In the genomic region with DNA sequence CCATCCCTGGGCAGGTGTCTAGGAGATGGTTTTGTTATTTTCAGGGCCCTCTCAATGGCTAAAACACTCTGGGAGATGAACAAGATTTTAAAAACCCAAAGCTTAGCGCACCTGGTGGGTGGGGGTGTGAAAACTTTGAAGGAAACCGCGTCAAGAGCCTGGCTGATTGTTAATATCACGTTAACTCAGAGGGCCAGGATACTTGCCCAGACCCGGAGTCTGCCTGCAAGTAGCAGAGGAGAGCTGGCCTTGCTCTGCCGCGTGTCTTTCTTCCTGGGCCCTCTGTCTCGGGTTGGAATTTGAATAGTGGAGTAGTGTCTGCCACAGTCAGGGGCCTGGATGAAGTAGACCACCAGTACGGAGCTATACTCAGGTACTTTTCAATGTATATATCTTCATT, we compare ENCODE assay signal across 11 cellular contexts. TPM values are rescaled to one million over a fixed set of nuclear protein-coding genes. Genes with fewer than 3 reads are reported as not detected.
DNase-seq lines count a peak whose midpoint lies in the region; ATAC-seq, FAIRE-seq and TF ChIP-seq lines count a peak whose summit lies in the region.
"Had no signal": no experiment of that assay in that cellular context is flagged by ENCODE, and none has a peak within 500 bp of the region (broad histone marks: within the 10 kb centered on the region; RNA-seq: fewer than 3 reads in every experiment).

No MANE protein-coding gene starts in this region.

- ATAC-seq in CD4-positive, alpha-beta T cell (ENCODE audit: poor library complexity), result no peak
- ATAC-seq in IMR-90 (ENCODE audit: low read depth) (no peak), HG03432 (IDR thresholded peaks at IDR 0.05; ENCODE audit: unreplicated experiment) (no peak)
- ATAC-seq in naive thymus-derived CD4-positive, alpha-beta T cell, result no peak

- peaks cover 17% of the 10 kb centered on the region for H3K36me3 Mint-ChIP-seq in CD4-positive, alpha-beta T cell (ENCODE audit: low read depth)
- H3K36me3 Mint-ChIP-seq in astrocyte (ENCODE audit: low read depth, unreplicated experiment), result peaks cover 4% of the 10 kb centered on the region
- peaks cover 2 to 25% (median 9%) of the 10 kb centered on the region in 5 donors for H3K36me3 Mint-ChIP-seq in naive thymus-derived CD4-positive, alpha-beta T cell

- no peak for TF ChIP-seq POLR2A in IMR-90 (IDR thresholded peaks at IDR 0.05; ENCODE audit: low read depth, low read length)

- peaks cover 5% of the 10 kb centered on the region; the same call in 1 of the 2 replicates for H3K36me3 ChIP-seq in IMR-90 (ENCODE audit: control insufficient read depth, insufficient read depth, low read length)
- H3K36me3 ChIP-seq in astrocyte (ENCODE audit: insufficient read depth, low read length), result no peaks in the 10 kb centered on the region
- H3K36me3 ChIP-seq in naive thymus-derived CD4-positive, alpha-beta T cell (ENCODE audit: control insufficient read depth in 2 of 3, insufficient read depth in 3 of 3, low read length in 3 of 3), result peaks cover 0 to 17% (median 0%) of the 10 kb centered on the region in 3 experiments

- peak overlapping the region; percentile 93 for H3K4me3 Mint-ChIP-seq in CD4-positive, alpha-beta T cell
- peak overlapping the region; percentile 83 for H3K4me3 Mint-ChIP-seq in astrocyte (ENCODE audit: unreplicated experiment)
- peak overlapping the region in 9 of 10 donors; percentile 74 to 90 (median 88) for H3K4me3 Mint-ChIP-seq in naive thymus-derived CD4-positive, alpha-beta T cell

- H3K14ac ChIP-seq in IMR-90 (replicated peaks; ENCODE audit: low read depth, low read length), result no peak overlapping the region

- no peaks in the 10 kb centered on the region for H3K9me3 Mint-ChIP-seq in CD4-positive, alpha-beta T cell
- no peaks in the 10 kb centered on the region for H3K9me3 Mint-ChIP-seq in astrocyte (ENCODE audit: unreplicated experiment)
- no peaks in the 10 kb centered on the region for H3K9me3 Mint-ChIP-seq in naive thymus-derived CD4-positive, alpha-beta T cell

- dilution Hi-C loops in IMR-90 (cut with HindIII; ENCODE audit: low sequenced_read_pairs, unreplicated experiment), result no loop called here

- no peak for DNase-seq in CD4-positive, alpha-beta T cell
- DNase-seq in IMR-90 (no peak), astrocyte (ENCODE audit: low read depth) (no peak), GM03348 (ENCODE audit: low spot score) (no peak), cerebellar cortex (ENCODE audit: low spot score) (no peak)
- DNase-seq in naive thymus-derived CD4-positive, alpha-beta T cell, result no peak
- no peak for DNase-seq in stimulated activated CD4-positive, alpha-beta T cell treated with anti-CD3 and anti-CD28 coated beads, Interleukin-2, amount 100 ng/mL, for 48 hours
- DNase-seq: T1000, tibial artery had no signal

- H3K9ac ChIP-seq in IMR-90 (ENCODE audit: low read depth, low read length) (no peak overlapping the region), astrocyte (ENCODE audit: low read length) (no peak overlapping the region)

- H3K4me1 ChIP-seq in IMR-90 (ENCODE audit: control insufficient read depth, insufficient read depth, low read length) (peaks cover 4% of the 10 kb centered on the region; the same call in 1 of the 2 replicates), astrocyte (ENCODE audit: insufficient read depth, low read length) (peaks cover 9% of the 10 kb centered on the region)
- peaks cover 11 to 13% of the 10 kb centered on the region in 2 donors for H3K4me1 ChIP-seq in naive thymus-derived CD4-positive, alpha-beta T cell (ENCODE audit: control insufficient read depth in 2 of 2, insufficient read depth in 2 of 2, low read length in 2 of 2)

- FAIRE-seq in astrocyte (lab: Jason Lieb, UNC), result no peak
- FAIRE-seq: bronchial epithelial cell had no signal

- CTCF ChIA-PET in CD4-positive, alpha-beta T cell (lab: Charles Lee), result no interaction called here
- CTCF ChIA-PET in IMR-90 (lab: Yijun Ruan, JAX), result no interaction called here
- CTCF ChIA-PET in naive thymus-derived CD4-positive, alpha-beta T cell (lab: Charles Lee), result no interaction called here

- no peak overlapping the region for H3K23ac ChIP-seq in IMR-90 (ENCODE audit: low read depth, low read length)

- H3K56ac ChIP-seq in IMR-90 (ENCODE audit: extremely low read depth, insufficient read depth, low read length), result no peak overlapping the region

- peak overlapping the region; percentile 90 for H3K27ac Mint-ChIP-seq in CD4-positive, alpha-beta T cell
- H3K27ac Mint-ChIP-seq in astrocyte (ENCODE audit: unreplicated experiment), result no peak overlapping the region
- peak overlapping the region in 7 of 9 donors; percentile 10 to 91 (median 81) for H3K27ac Mint-ChIP-seq in naive thymus-derived CD4-positive, alpha-beta T cell

- no peak for TF ChIP-seq RAD21 in IMR-90 (IDR thresholded peaks at IDR 0.05; ENCODE audit: low read length)

- no peak overlapping the region for H2BK5ac ChIP-seq in IMR-90 (ENCODE audit: low read depth, low read length, poor library complexity, severe bottlenecking)

- peaks cover 22% of the 10 kb centered on the region for H3K4me1 Mint-ChIP-seq in CD4-positive, alpha-beta T cell (ENCODE audit: low read depth)
- H3K4me1 Mint-ChIP-seq in astrocyte (ENCODE audit: low read depth, unreplicated experiment), result peaks cover 2% of the 10 kb centered on the region
- peaks cover 8 to 34% (median 28%) of the 10 kb centered on the region in 7 donors for H3K4me1 Mint-ChIP-seq in naive thymus-derived CD4-positive, alpha-beta T cell

- H3K18ac ChIP-seq in IMR-90 (ENCODE audit: low read depth, low read length), result no peak overlapping the region

- no peak overlapping the region for H3K4ac ChIP-seq in IMR-90 (ENCODE audit: low read depth, low read length)

- H2AFZ ChIP-seq in IMR-90 (replicated peaks; ENCODE audit: low read length, poor library complexity), result no peak overlapping the region
- no peak overlapping the region for H2AFZ ChIP-seq in astrocyte (ENCODE audit: low read depth, low read length)

- 96% methylated on average over 5 of the region's 9 CpGs; no CpG with 5 or more reads in 1 of the 2 experiments for WGBS in IMR-90 (ENCODE audit: extremely low coverage in 2 of 2, insufficient read length in 1 of 2), 2 experiments

- no peaks in the 10 kb centered on the region for H3K27me3 ChIP-seq in CD4-positive, alpha-beta T cell (ENCODE audit: control insufficient read depth, insufficient read depth, low read length)
- H3K27me3 ChIP-seq in IMR-90 (ENCODE audit: control insufficient read depth, insufficient read depth, low read length) (no peaks in the 10 kb centered on the region; the same call in 1 of the 2 replicates), astrocyte (ENCODE audit: insufficient read depth, low read length) (no peaks in the 10 kb centered on the region)
- no peaks in the 10 kb centered on the region for H3K27me3 ChIP-seq in naive thymus-derived CD4-positive, alpha-beta T cell (ENCODE audit: control insufficient read depth in 2 of 2, insufficient read depth in 2 of 2, low read length in 2 of 2)
- H3K27me3 ChIP-seq: tibial artery had no signal

- no peak overlapping the region for H2BK15ac ChIP-seq in IMR-90 (ENCODE audit: low read depth, low read length)

- 0 out of 2 replicates have a peak, but pooled peaks cover 4% of the 10 kb centered on the region for H3K9me1 ChIP-seq in IMR-90 (ENCODE audit: insufficient read depth, low read length)

- peak overlapping the region in 1 of 2 experiments; percentile 100; a peak in 1 of 4 replicates for H4K8ac ChIP-seq in IMR-90 (ENCODE audit: low read depth in 2 of 2, low read length in 2 of 2)

- H2BK20ac ChIP-seq in IMR-90 (ENCODE audit: low read depth, low read length), result no peak overlapping the region

- H4K91ac ChIP-seq in IMR-90 (ENCODE audit: insufficient read depth, low read depth, low read length), result no peak overlapping the region

- no peaks in the 10 kb centered on the region for H3K9me3 ChIP-seq in CD4-positive, alpha-beta T cell (ENCODE audit: control insufficient read depth, low read length)
- H3K9me3 ChIP-seq in IMR-90 (ENCODE audit: control insufficient read depth, insufficient read depth, low read length) (no peaks in the 10 kb centered on the region), astrocyte (ENCODE audit: insufficient read depth, low read depth, low read length) (no peaks in the 10 kb centered on the region)
- no peaks in the 10 kb centered on the region for H3K9me3 ChIP-seq in naive thymus-derived CD4-positive, alpha-beta T cell (ENCODE audit: control insufficient read depth in 2 of 3, low read length in 3 of 3)
- H3K9me3 ChIP-seq: tibial artery had no signal

- H2AK5ac ChIP-seq in IMR-90 (ENCODE audit: low read depth, low read length), result no peak overlapping the region

- H3K27ac ChIP-seq in CD4-positive, alpha-beta T cell (ENCODE audit: low read depth, low read length), result no peak overlapping the region
- H3K27ac ChIP-seq in IMR-90 (ENCODE audit: insufficient read depth, low read length), result no peak overlapping the region
- no peak overlapping the region for H3K27ac ChIP-seq in astrocyte (ENCODE audit: low read depth, low read length)
- H3K27ac ChIP-seq in naive thymus-derived CD4-positive, alpha-beta T cell (ENCODE audit: low read depth, low read length), result peak overlapping the region; percentile 82

- BruUV-seq in IMR-90 (replicated peaks; lab: Mats Ljungman, UMichigan), result TSS peak; percentile 37

- POLR2A ChIA-PET in CD4-positive, alpha-beta T cell (lab: Charles Lee), result interaction anchor here (3.3 kb wide), 1 partner anchor 642 kb away, joined by 26 read pairs; the partner anchor contains the start of gene C10orf143
- POLR2A ChIA-PET in IMR-90 (lab: Charles Lee; ENCODE audit: unreplicated experiment), result interaction anchor here (0.6 kb wide), 1 partner anchor 409 kb away, joined by 3 read pairs; no protein-coding TSS in a partner anchor
- POLR2A ChIA-PET in naive thymus-derived CD4-positive, alpha-beta T cell (lab: Charles Lee), result interaction anchor here (1.9 to 3.1 kb wide), 2 partner anchors 432 to 642 kb away, joined by 7 to 15 read pairs; partner anchors contain the start of gene C10orf143

- H3K27me3 Mint-ChIP-seq in CD4-positive, alpha-beta T cell, result no peaks in the 10 kb centered on the region
- H3K27me3 Mint-ChIP-seq in astrocyte (ENCODE audit: low read depth, unreplicated experiment), result peaks cover 13% of the 10 kb centered on the region
- H3K27me3 Mint-ChIP-seq in naive thymus-derived CD4-positive, alpha-beta T cell, result no peaks in the 10 kb centered on the region

- H2AK9ac ChIP-seq in IMR-90 (replicated peaks; ENCODE audit: low read depth, low read length, poor library complexity), result no peak overlapping the region

- in situ Hi-C loops in IMR-90 (cut with MboI; ENCODE audit: low sequenced_read_pairs), result no loop called here

- peaks cover 2 to 4% of the 10 kb centered on the region in 2 experiments for H3K79me1 ChIP-seq in IMR-90 (ENCODE audit: low read depth in 1 of 2, low read length in 2 of 2)

- TF ChIP-seq CTCF in CD4-positive, alpha-beta T cell (IDR thresholded peaks at IDR 0.05), result no peak
- TF ChIP-seq CTCF in IMR-90 (conservative IDR thresholded peaks at IDR 0.05; ENCODE audit: low read depth, low read length), result no peak
- TF ChIP-seq CTCF in astrocyte (IDR thresholded peaks at IDR 0.05; ENCODE audit: insufficient read depth, low read depth, low read length), result no peak

- no peaks in the 10 kb centered on the region for H3K79me2 ChIP-seq in astrocyte (ENCODE audit: insufficient read depth, low read length)

- intact Hi-C loops in CD4-positive, alpha-beta T cell (cut with DNase I, micrococcal nuclease), result loop anchor here in 1 of 2 experiments (10.0 kb wide), 5 partner anchors 433 to 1423 kb away; partner anchors contain the start of genes EBF3 and MKI67
- intact Hi-C loops in IMR-90 (cut with micrococcal nuclease), result loop anchor here (5.0 kb wide), 1 partner anchor 494 kb away; the partner anchor contains the start of gene EBF3
- intact Hi-C loops in naive thymus-derived CD4-positive, alpha-beta T cell (cut with micrococcal nuclease), result loop anchor here (5.0 to 10.0 kb wide), 4 partner anchors 436 to 1421 kb away; partner anchors contain the start of gene MKI67 (in 1 of the 2)

- H2BK120ac ChIP-seq in IMR-90 (ENCODE audit: low read depth, low read length), result no peak overlapping the region

- H4K5ac ChIP-seq in IMR-90 (ENCODE audit: low read depth, low read length), result no peak overlapping the region

- H3K4me2 ChIP-seq in IMR-90 (ENCODE audit: low read depth, low read length) (no peak overlapping the region), astrocyte (ENCODE audit: low read length) (no peak overlapping the region)

- H4K20me1 ChIP-seq in IMR-90 (ENCODE audit: insufficient read depth, low read length) (no peaks in the 10 kb centered on the region), astrocyte (ENCODE audit: insufficient read depth, low read length) (no peaks in the 10 kb centered on the region)

- H3K4me3 ChIP-seq in IMR-90 (ENCODE audit: insufficient read depth, low read depth, low read length), result no peak overlapping the region
- H3K4me3 ChIP-seq in astrocyte (ENCODE audit: insufficient read depth, low read depth, low read length), result no peak overlapping the region
- peak overlapping the region; percentile 74 for H3K4me3 ChIP-seq in naive thymus-derived CD4-positive, alpha-beta T cell (ENCODE audit: low read length)

RNA-seq across cellular contexts. Expression of gene MGMT, which starts 1.1 kb away (rescaled TPM):
- total RNA-seq in CD4-positive, alpha-beta T cell, result 1 to 10 TPM; 9.0 to 9.6 TPM
- total RNA-seq in IMR-90 (2012; rRNA removed), result 11.1 and 11.5 TPM in 2 replicates
- polyA plus RNA-seq in IMR-90 (2012; rRNA removed), result 17.8 and 18.3 TPM in 2 replicates
- polyA plus RNA-seq in IMR-90 (2012; cell fraction: cytosol; rRNA removed), result 21.2 and 28.4 TPM in 2 replicates
- polyA plus RNA-seq in IMR-90 (2012; cell fraction: nucleus; rRNA removed; ENCODE audit: low replicate concordance), result 8.3 and 11.4 TPM in 2 replicates
- 9.5 and 11.6 TPM in 2 replicates for total RNA-seq in astrocyte
- 10 to 100 TPM; 17.6 to 23.9 (median 21.8) TPM for total RNA-seq in naive thymus-derived CD4-positive, alpha-beta T cell
- 10 to 100 TPM; 30.3 to 37.1 TPM for polyA plus RNA-seq in naive thymus-derived CD4-positive, alpha-beta T cell
